In genomic region chr3:46194868-46195553, GRCh38 we compare ENCODE assay signal across 24 cellular contexts. TPM values are rescaled to one million over a fixed set of nuclear protein-coding genes. Genes with fewer than 3 reads are reported as not detected.
A peak's percentile ranks its signal among the peaks of the same experiment; 100 is the strongest.
DNase-seq lines count a peak whose midpoint lies in the region; ATAC-seq, FAIRE-seq and TF ChIP-seq lines count a peak whose summit lies in the region.
"Had no signal": no experiment of that assay in that cellular context is flagged by ENCODE, and none has a peak within 500 bp of the region (broad histone marks: within the 10 kb centered on the region; RNA-seq: fewer than 3 reads in every experiment).

No MANE protein-coding gene starts in this region.

- H3K9me3 Mint-ChIP-seq in CD14-positive monocyte = peaks cover 0 to 10% (median 5%) of the 10 kb centered on the region in 7 donors
- H3K9me3 Mint-ChIP-seq in WTC11 = peaks cover 33% of the 10 kb centered on the region
- H3K9me3 Mint-ChIP-seq: HFFc6 had no signal

- DNase-seq in CD14-positive monocyte (ENCODE audit: low spot score) (no peak), GM18507 (ENCODE audit: extremely low spot score, insufficient read length, low read depth) (no peak), WTC11 (ENCODE audit: low spot score) (no peak), epithelial cell of esophagus (ENCODE audit: low read depth) (peak; percentile 75), vagina (ENCODE audit: extremely low spot score in 2 of 2) (no peak), heart left ventricle (no peak), G401 (ENCODE audit: low spot score) (no peak)
- DNase-seq in NK-92 treated with Interleukin-12 subunit alpha and Interleukin-12 subunit beta, amount 100 ng/mL, for 24 hours (lab: John Stamatoyannopoulos, UW) = no peak
- DNase-seq: DMS 273 treated with DMSO at 0.1 percent for 48 hours, DMS79 treated with DMSO at 0.1 percent for 48 hours, HFFc6, KG1, NCI-H1417, NCI-H1694 treated with DMSO at 0.1 percent for 48 hours, NCI-H446, NCI-H526, OCI-M1, Right ventricle myocardium superior had no signal

- H3K36me3 ChIP-seq in vagina = no peaks in the 10 kb centered on the region
- H3K36me3 ChIP-seq in heart left ventricle = no peaks in the 10 kb centered on the region

- H3K27ac ChIP-seq in vagina (no peak overlapping the region), heart left ventricle (no peak overlapping the region)
- H3K27ac ChIP-seq: A549 had no signal

- in situ Hi-C loops in G401 (cut with HindIII; ENCODE audit: low sequenced_read_pairs) = no loop called here

- H3K27me3 ChIP-seq in vagina (no peaks in the 10 kb centered on the region), heart left ventricle (no peaks in the 10 kb centered on the region)

- peak overlapping the region in 5 of 7 donors; percentile 42 to 98 (median 63) for H3K27ac Mint-ChIP-seq in CD14-positive monocyte
- no peak overlapping the region for H3K27ac Mint-ChIP-seq in WTC11
- H3K27ac Mint-ChIP-seq: B cell, HFFc6 had no signal

- no peak for ATAC-seq in WTC11
- ATAC-seq in heart left ventricle = no peak
- ATAC-seq: A549 had no signal

- CTCF ChIA-PET in WTC11 (lab: Charles Lee) = no interaction called here

- peak; percentile 39 for FAIRE-seq in GM18507 (lab: Jason Lieb, UNC)
- FAIRE-seq: A549, GM12891, H54 had no signal

- H3K4me3 ChIP-seq in epithelial cell of esophagus (ENCODE audit: low read length) = no peak overlapping the region
- H3K4me3 ChIP-seq in vagina = no peak overlapping the region
- H3K4me3 ChIP-seq in heart left ventricle = no peak overlapping the region
- H3K4me3 ChIP-seq: A549 had no signal

- H3K4me1 Mint-ChIP-seq in CD14-positive monocyte (peaks cover 39% of the 10 kb centered on the region), WTC11 (no peaks in the 10 kb centered on the region)

- no peaks in the 10 kb centered on the region for H3K4me1 ChIP-seq in vagina
- H3K4me1 ChIP-seq in heart left ventricle = peaks cover 0 to 24% (median 0%) of the 10 kb centered on the region in 12 donors
- H3K4me1 ChIP-seq: A549 had no signal

- TF ChIP-seq CTCF in CD14-positive monocyte (IDR thresholded peaks at IDR 0.05) (no peak), WTC11 (IDR thresholded peaks at IDR 0.05) (no peak), epithelial cell of esophagus (IDR thresholded peaks at IDR 0.05; ENCODE audit: insufficient read depth, low read depth, low read length, missing control alignments) (no peak), vagina (IDR thresholded peaks at IDR 0.05) (no peak), heart left ventricle (IDR thresholded peaks at IDR 0.05) (no peak)

- intact Hi-C loops in CD14-positive monocyte (cut with micrococcal nuclease) = loop anchor here in 1 of 2 donors (5.0 kb wide), 2 partner anchors 83 to 108 kb away; no protein-coding TSS in a partner anchor
- intact Hi-C loops in vagina (cut with DNase I) = no loop called here
- intact Hi-C loops in heart left ventricle (cut with DNase I) = no loop called here

- TF ChIP-seq POLR2A in vagina (IDR thresholded peaks at IDR 0.05) (no peak), heart left ventricle (IDR thresholded peaks at IDR 0.05) (no peak)

- 76 to 80% (median 79%) methylated on average over 4 of the region's 4 CpGs for WGBS in heart left ventricle, 4 donors

- no peaks in the 10 kb centered on the region for H3K27me3 Mint-ChIP-seq in CD14-positive monocyte (ENCODE audit: low read depth in 3 of 3)
- peaks cover 3% of the 10 kb centered on the region; the same call in 1 of the 2 replicates for H3K27me3 Mint-ChIP-seq in WTC11 (ENCODE audit: low read depth)
- H3K27me3 Mint-ChIP-seq: B cell had no signal

- H3K9me3 ChIP-seq in vagina = no peaks in the 10 kb centered on the region
- H3K9me3 ChIP-seq in heart left ventricle = peaks cover 0 to 42% (median 9%) of the 10 kb centered on the region in 12 donors

- H3K36me3 Mint-ChIP-seq in CD14-positive monocyte = peaks cover 13 to 23% of the 10 kb centered on the region in 2 donors
- peaks cover 17% of the 10 kb centered on the region for H3K36me3 Mint-ChIP-seq in WTC11

- POLR2A ChIA-PET in WTC11 (lab: Charles Lee) = no interaction called here

- H3K4me3 Mint-ChIP-seq in CD14-positive monocyte = no peak overlapping the region
- H3K4me3 Mint-ChIP-seq in WTC11 = no peak overlapping the region
- H3K4me3 Mint-ChIP-seq: B cell, HFFc6 had no signal

TF ChIP-seq in WTC11, 78 proteins besides CTCF, POLR2A, EP300 and RAD21:
- TF ChIP-seq GABPB1 (CRISPR knock-in tag; IDR thresholded peaks at IDR 0.05) = peak; percentile 90
- no peak for TF ChIP-seq ATF1 (CRISPR knock-in tag; IDR thresholded peaks at IDR 0.05)

RNA-seq across cellular contexts. Expression of gene CCR1, which starts 13.1 kb away (rescaled TPM):
- polyA plus RNA-seq in CD14-positive monocyte (100 to 1,000 TPM; 233 to 304 TPM), heart left ventricle (1 to 10 TPM in 1 of 2 donors, under 1 TPM in 1; 0.61 to 1.6 TPM)
- total RNA-seq in WTC11 (2021) (not detected in 3 replicates), vagina (7.1 TPM), heart left ventricle (10 to 100 TPM in 2 of 9 donors, 1 to 10 TPM in 7; 1.2 to 52.6 (median 2.4) TPM)
- 16.2 and 23.0 TPM in 2 replicates for total RNA-seq in G401 (2014; rRNA removed; shearing (Covaris generic))
- total RNA-seq: HFFc6 had no signal

RNA-seq across cellular contexts. Expression of gene CCR3, which starts 47.2 kb away (rescaled TPM):
- polyA plus RNA-seq in CD14-positive monocyte (under 1 TPM; 0.38 to 0.74 TPM), heart left ventricle (not detected)
- total RNA-seq in WTC11 (2021) (not detected in 3 replicates), vagina (not detected), heart left ventricle (under 1 TPM in 2 of 9 donors, not detected in 7; 0.20 to 0.27 TPM)
- 1.1 and 11.5 TPM in 2 replicates for total RNA-seq in G401 (2014; rRNA removed; shearing (Covaris generic))
- total RNA-seq: B cell, HFFc6, Right ventricle myocardium superior, RPMI7951, SK-MEL-5 had no signal
- polyA plus RNA-seq: A549 had no signal
